ENCODE assay signal across 1 cellular context in genomic region chr19:43353606-43354304, GRCh38.
TF ChIP-seq lines count a peak whose summit lies in the region.

TSS of gene CD177 (plus strand) at chr19:43353686. CDS start at chr19:43353715, 29 bp downstream.

TF ChIP-seq in H1, 55 proteins besides CTCF, POLR2A, EP300 and RAD21 (continued from another document):
- TF ChIP-seq KDM4A (IDR thresholded peaks at IDR 0.05; ENCODE audit: low read depth, low read length, severe bottlenecking) = no peak
- no peak for TF ChIP-seq TEAD4 (IDR thresholded peaks at IDR 0.05; ENCODE audit: low read depth, low read length)
- TF ChIP-seq KDM1A (IDR thresholded peaks at IDR 0.05; ENCODE audit: borderline replicate concordance, low read length) = no peak
